Comparison of ENCODE assay signal across 21 cellular contexts in the genomic region with DNA sequence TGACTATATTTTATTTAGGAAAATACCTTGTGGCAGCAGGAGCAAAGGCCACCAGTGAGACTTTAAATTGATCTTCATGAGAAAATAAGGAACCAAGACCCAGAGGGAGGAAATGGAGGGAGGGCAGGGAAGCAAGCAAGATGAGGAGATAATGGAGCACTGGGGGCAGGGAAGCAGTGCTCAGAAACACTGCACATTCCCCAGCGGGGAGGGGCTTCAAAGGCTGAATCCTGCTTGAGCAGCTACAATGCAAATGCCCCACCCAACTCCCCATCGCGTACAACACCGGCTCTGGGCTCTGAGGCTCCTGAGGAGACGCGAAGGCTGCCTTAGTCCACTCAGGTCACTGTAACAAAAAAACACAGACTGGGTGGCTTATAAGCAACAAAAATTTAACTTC.
"Had no signal": no experiment of that assay in that cellular context is flagged by ENCODE, and none has a peak within 500 bp of the region (broad histone marks: within the 10 kb centered on the region; RNA-seq: fewer than 3 reads in every experiment).

No MANE protein-coding gene starts in this region.

- H3K27ac ChIP-seq: left ventricle myocardium inferior, right atrium auricular region, transverse colon, uterus had no signal

- H3K36me3 ChIP-seq: left ventricle myocardium inferior, right atrium auricular region, transverse colon, uterus had no signal

- H3K4me1 ChIP-seq: transverse colon, uterus had no signal

- H3K4me1 Mint-ChIP-seq: naive B cell had no signal

- H3K4me3 ChIP-seq: left ventricle myocardium inferior, mucosa of descending colon, right atrium auricular region, transverse colon, uterus had no signal

- ATAC-seq: activated T-cell treated with anti-CD3 and anti-CD28 coated beads, Interleukin-2, amount 50 U/mL, for 72 hours; effector memory CD8-positive, alpha-beta T cell; mucosa of descending colon had no signal

- H3K9me3 Mint-ChIP-seq: stimulated activated naive CD8-positive, alpha-beta T cell treated with anti-CD3 and anti-CD28 coated beads, Interleukin-15, Interleukin-2, amounts not matched to agents 100 ng/mL and 50 ng/mL, for 24 hours; T-helper 2 cell treated with Interferon-gamma antibody and Interleukin-4, amounts not matched to agents 5 μg/mL and 100 μg/mL, for 36 hours had no signal

- H3K4me3 Mint-ChIP-seq: activated naive CD8-positive, alpha-beta T cell; activated T-cell treated with anti-CD3 and anti-CD28 coated beads, Interleukin-2, amount 50 U/mL, for 72 hours; dendritic cell treated with granulocyte-macrophage colony-stimulating factor and Interleukin-4, amounts not matched to agents 40 ng/mL and 50 ng/mL, for 4 days; effector memory CD8-positive, alpha-beta T cell; naive B cell; neural crest cell; stimulated activated naive CD8-positive, alpha-beta T cell treated with anti-CD3 and anti-CD28 coated beads, Interleukin-15, Interleukin-2, amounts not matched to agents 100 ng/mL and 50 ng/mL, for 24 hours; T-helper 2 cell treated with Interferon-gamma antibody and Interleukin-4, amounts not matched to agents 5 μg/mL and 100 μg/mL, for 36 hours had no signal

- H3K27me3 Mint-ChIP-seq: dendritic cell treated with granulocyte-macrophage colony-stimulating factor and Interleukin-4, amounts not matched to agents 40 ng/mL and 50 ng/mL, for 4 days; progenitor cell of endocrine pancreas had no signal

- H3K27ac Mint-ChIP-seq: activated naive CD8-positive, alpha-beta T cell; activated T-cell treated with anti-CD3 and anti-CD28 coated beads, Interleukin-2, amount 50 U/mL, for 72 hours; dendritic cell treated with granulocyte-macrophage colony-stimulating factor and Interleukin-4, amounts not matched to agents 40 ng/mL and 50 ng/mL, for 4 days; effector memory CD8-positive, alpha-beta T cell; naive B cell; progenitor cell of endocrine pancreas; stimulated activated naive CD8-positive, alpha-beta T cell treated with anti-CD3 and anti-CD28 coated beads, Interleukin-15, Interleukin-2, amounts not matched to agents 100 ng/mL and 50 ng/mL, for 24 hours; T-helper 2 cell treated with Interferon-gamma antibody and Interleukin-4, amounts not matched to agents 5 μg/mL and 100 μg/mL, for 36 hours had no signal

- H3K9me3 ChIP-seq: left ventricle myocardium inferior, mucosa of descending colon, right atrium auricular region, transverse colon, uterus had no signal

- FAIRE-seq: kidney had no signal

- H3K36me3 Mint-ChIP-seq: activated naive CD8-positive, alpha-beta T cell had no signal

- H3K27me3 ChIP-seq: right atrium auricular region, transverse colon, uterus had no signal

- DNase-seq: activated CD4-positive, alpha-beta T cell treated with anti-CD3 and anti-CD28 coated beads, Interleukin-2, amount 50 U/mL, for 1 hour; activated CD4-positive, CD25-positive, alpha-beta regulatory T cell treated with anti-CD3 and anti-CD28 coated beads, Interleukin-2, amount 50 U/mL, for 72 hours; activated CD8-positive, alpha-beta memory T cell treated with anti-CD3 and anti-CD28 coated beads, Interleukin-2, amount 50 U/mL, for 4 hours; activated gamma-delta T cell treated with Interleukin-2 at 50 U/mL for 16 hours; activated T-cell treated with anti-CD3 and anti-CD28 coated beads, Interleukin-2, amount 50 U/mL, for 72 hours; amniotic stem cell; effector memory CD8-positive, alpha-beta T cell; kidney; left ventricle myocardium inferior; mucosa of descending colon; naive B cell; stimulated activated CD4-positive, alpha-beta T cell treated with anti-CD3 and anti-CD28 coated beads, Interleukin-2, amount 100 ng/mL, for 24 hours; transverse colon; uterus had no signal
